8 cellular contexts compared by ENCODE assay signal in the genomic region with DNA sequence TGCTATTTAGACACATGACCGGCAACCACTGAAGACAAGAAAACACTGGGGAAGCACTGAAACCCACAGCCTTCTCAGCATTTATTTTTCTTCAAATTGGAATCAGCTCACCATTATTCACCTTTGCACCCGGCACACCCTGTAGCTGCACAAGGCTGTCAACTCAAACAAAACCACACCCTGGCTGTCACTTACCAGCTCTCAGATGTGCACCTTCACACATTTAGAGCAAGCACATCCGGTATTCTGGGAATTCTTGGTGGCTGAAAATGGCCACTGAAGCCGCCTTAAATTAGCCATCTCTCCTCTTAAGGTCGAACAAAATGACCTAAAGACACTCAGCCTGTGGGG. TPM values are rescaled to one million over a fixed set of nuclear protein-coding genes. Genes with fewer than 3 reads are reported as not detected.
A peak's percentile ranks its signal among the peaks of the same experiment; 100 is the strongest.
DNase-seq lines count a peak whose midpoint lies in the region; ATAC-seq, FAIRE-seq and TF ChIP-seq lines count a peak whose summit lies in the region.

No MANE protein-coding gene starts in this region.

- no peaks in the 10 kb centered on the region; the same call in 1 of the 2 replicates for H4K20me1 ChIP-seq in K562 (replicated peaks; ENCODE audit: control insufficient read depth, insufficient read depth, low read length)

- peak; percentile 2; the same call in 1 of the 2 replicates for TF ChIP-seq EP300 in K562 (IDR thresholded peaks at IDR 0.05; ENCODE audit: low read length)
- TF ChIP-seq EP300 in tibial nerve (IDR thresholded peaks at IDR 0.05): no peak

- TF ChIP-seq CTCF in GM10248 (IDR thresholded peaks at IDR 0.05; ENCODE audit: control extremely low read depth, extremely low read depth, low read depth, missing control alignments): no peak
- no peak for TF ChIP-seq CTCF in K562 (IDR thresholded peaks at IDR 0.05 in 2 of 3, conservative IDR thresholded peaks at IDR 0.05 in 1 of 3; ENCODE audit: insufficient read depth in 2 of 3, low read depth in 1 of 3, low read length in 3 of 3)
- TF ChIP-seq CTCF in tibial nerve (IDR thresholded peaks at IDR 0.05): no peak

- peak overlapping the region; percentile 82 for H3K4me2 ChIP-seq in K562 (ENCODE audit: insufficient read depth, low read length)

- H3K36me3 ChIP-seq in NT2/D1 (ENCODE audit: insufficient read depth, insufficient read length, low read length) (no peaks in the 10 kb centered on the region), K562 (ENCODE audit: control insufficient read depth, insufficient read depth, low read length) (no peaks in the 10 kb centered on the region), mucosa of stomach (ENCODE audit: control insufficient read depth, insufficient read depth, low read length) (no peaks in the 10 kb centered on the region), tibial nerve (no peaks in the 10 kb centered on the region)

- no peak for TF ChIP-seq RAD21 in K562 (CRISPR knock-in tag; conservative IDR thresholded peaks at IDR 0.05 in 1 of 2, IDR thresholded peaks at IDR 0.05 in 1 of 2)

- POLR2A ChIA-PET in GM10248 (lab: Yijun Ruan, JAX): interaction anchor here (1.0 kb wide), 1 partner anchor 9 kb away, joined by 4 read pairs; no protein-coding TSS in a partner anchor
- POLR2A ChIA-PET in K562 (lab: Yijun Ruan, JAX): interaction anchor here (0.6 to 1.7 kb wide), 4 partner anchors 10 to 127 kb away, joined by 3 to 18 read pairs (median 4); no protein-coding TSS in a partner anchor

- FAIRE-seq in K562 (lab: Jason Lieb, UNC): no peak

- CTCF ChIA-PET in GM10248 (lab: Yijun Ruan, JAX): interaction anchor here (0.6 to 6.2 kb wide), 8 partner anchors 8 to 192 kb away, joined by 3 to 34 read pairs (median 6); partner anchors contain the start of genes HAUS3, MXD4 and POLN
- CTCF ChIA-PET in K562 (lab: Yijun Ruan, JAX; ENCODE audit: low intra/inter-chr PET ratio): no interaction called here

- DNase-seq in GM10248 (ENCODE audit: extremely low spot score) (peak; percentile 56), NT2/D1 (ENCODE audit: low read depth, low spot score) (no peak), K562 (ENCODE audit: extremely low read depth in 1 of 4, low spot score in 3 of 4) (peak in 2 of 4 experiments; percentile 66 to 83), tibial nerve (ENCODE audit: low spot score in 2 of 2) (no peak), hippocampal formation (lab: John Stamatoyannopoulos, UW) (no peak), ureter (ENCODE audit: low spot score) (no peak)

- peaks cover 12% of the 10 kb centered on the region for H3K4me1 ChIP-seq in NT2/D1 (ENCODE audit: insufficient read depth, insufficient read length)
- H3K4me1 ChIP-seq in K562 (replicated peaks in 1 of 2; ENCODE audit: control insufficient read depth in 2 of 2, insufficient read depth in 2 of 2, low read length in 2 of 2): peaks cover 60 to 72% of the 10 kb centered on the region in 2 experiments
- peaks cover 47% of the 10 kb centered on the region for H3K4me1 ChIP-seq in mucosa of stomach (ENCODE audit: control insufficient read depth, insufficient read depth, low read length)
- H3K4me1 ChIP-seq in tibial nerve: peaks cover 0 to 71% (median 32%) of the 10 kb centered on the region in 4 donors

- TSS peak; percentile 23 for BruUV-seq in K562 (replicated peaks; lab: Mats Ljungman, UMichigan)

- peak overlapping the region; percentile 19 for H3K4me3 ChIP-seq in NT2/D1 (ENCODE audit: insufficient read length, low read depth)
- H3K4me3 ChIP-seq in K562: peak overlapping the region; percentile 37; the same call in 1 of the 2 replicates
- peak overlapping the region; percentile 32 for H3K4me3 ChIP-seq in mucosa of stomach (ENCODE audit: low read length)
- peak overlapping the region in 3 of 4 donors; percentile 12 to 29 (median 29) for H3K4me3 ChIP-seq in tibial nerve

- H2AFZ ChIP-seq in K562 (ENCODE audit: low read depth, low read length): peak overlapping the region; percentile 74

- intact Hi-C loops in K562 (cut with micrococcal nuclease): loop anchor here (10.0 kb wide), 1 partner anchor 168 kb away; the partner anchor contains the start of genes HAUS3 and POLN

- H3K9me1 ChIP-seq in K562 (ENCODE audit: control insufficient read depth, insufficient read depth, low read length): no peaks in the 10 kb centered on the region

- in situ Hi-C loops in K562 (cut with MboI): no loop called here

- peaks cover 69% of the 10 kb centered on the region for H3K27me3 ChIP-seq in NT2/D1 (ENCODE audit: insufficient read depth, insufficient read length)
- no peaks in the 10 kb centered on the region for H3K27me3 ChIP-seq in K562 (ENCODE audit: control insufficient read depth in 2 of 2, insufficient read depth in 2 of 2, low read length in 2 of 2)
- peaks cover 10% of the 10 kb centered on the region for H3K27me3 ChIP-seq in mucosa of stomach (ENCODE audit: control insufficient read depth, insufficient read depth, low read length)
- H3K27me3 ChIP-seq in tibial nerve: peaks cover 0 to 12% of the 10 kb centered on the region in 2 donors

- WGBS in K562 (ENCODE audit: insufficient coverage, low coverage, missing lambda C conversion rate): 5% methylated on average over 5 of the region's 5 CpGs
- 26 to 43% methylated on average over 5 of the region's 5 CpGs for WGBS in tibial nerve, 2 donors

- ATAC-seq in GM21786 (IDR thresholded peaks at IDR 0.05; ENCODE audit: unreplicated experiment) (peak; percentile 35), K562 (peak; percentile 7)

- H3K9ac ChIP-seq in NT2/D1 (ENCODE audit: insufficient read length, low read depth) (peak overlapping the region; percentile 52), K562 (ENCODE audit: insufficient read depth in 1 of 2, low read depth in 2 of 2, low read length in 2 of 2) (peak overlapping the region; percentile 69 to 86; a peak in 3 of 4 replicates), mucosa of stomach (ENCODE audit: low read length) (peak overlapping the region; percentile 50)

- H3K27ac ChIP-seq in K562 (ENCODE audit: extremely low read depth, low read depth, low read length): peak overlapping the region; percentile 84
- peak overlapping the region in 3 of 4 donors; percentile 29 to 73 (median 66) for H3K27ac ChIP-seq in tibial nerve

- TF ChIP-seq POLR2A in K562 (conservative IDR thresholded peaks at IDR 0.05) (no peak), tibial nerve (IDR thresholded peaks at IDR 0.05) (no peak)

- H3K9me3 ChIP-seq in NT2/D1 (ENCODE audit: insufficient read depth, low read length) (no peaks in the 10 kb centered on the region), K562 (replicated peaks; ENCODE audit: control insufficient read depth, insufficient read depth, low read depth, low read length) (no peaks in the 10 kb centered on the region), mucosa of stomach (ENCODE audit: control insufficient read depth, low read length) (no peaks in the 10 kb centered on the region), tibial nerve (no peaks in the 10 kb centered on the region)

- H3K79me2 ChIP-seq in K562 (ENCODE audit: control insufficient read depth, insufficient read depth, low read length): peaks cover 96% of the 10 kb centered on the region

RNA-seq across cellular contexts. Expression of gene ZFYVE28, which starts 5.9 kb away (rescaled TPM):
- total RNA-seq in K562 (2011; cell fraction: chromatin; rRNA removed; ENCODE audit: low replicate concordance): 99.5 and 128 TPM in 2 replicates
- 69.4 and 77.0 TPM in 2 replicates for total RNA-seq in K562 (2011; cell fraction: nucleolus; rRNA removed)
- 69.0 and 126 TPM in 2 replicates for total RNA-seq in K562 (2011; cell fraction: nucleoplasm; rRNA removed)
- total RNA-seq in K562 (2014; rRNA removed): 11.9 and 15.6 TPM in 2 replicates
- total RNA-seq in K562 (2014; rRNA removed; fragmentation: Illumina TruSeq; extraction: Trizol): 5.0 and 6.1 TPM in 2 replicates
- 10.7 and 11.0 TPM in 2 replicates for total RNA-seq in K562 (2015; rRNA removed; fragmentation: Illumina TruSeq; extraction: Trizol)
- total RNA-seq in K562 (2021): 24.8 and 25.1 TPM in 2 replicates
- 8.2 and 13.7 TPM in 2 replicates for polyA plus RNA-seq in K562 (2011; rRNA removed)
- 10.1 and 10.3 TPM in 2 replicates for polyA plus RNA-seq in K562 (2011; cell fraction: cytosol; rRNA removed)
- polyA plus RNA-seq in K562 (2011; cell fraction: nucleus; rRNA removed): 85.0 and 102 TPM in 2 replicates
- 15.0 and 16.5 TPM in 2 replicates for polyA plus RNA-seq in K562 (2012)
- 8.9 and 10.3 TPM in 2 replicates for polyA plus RNA-seq in K562 (2014; fragmentation: Illumina TruSeq; extraction: Trizol)
- 1 to 10 TPM; 1.3 to 2.1 TPM for polyA plus RNA-seq in K562 (2014; fragmentation: Nextera tagmentation; extraction: Ambion mirVana)
- 16.2 and 20.0 TPM in 2 replicates for polyA plus RNA-seq in K562 (2014; rRNA removed)
- 10.9 and 12.1 TPM in 2 replicates for polyA minus RNA-seq in K562 (2011; rRNA and poly(A)+ RNA removed)
- 7.9 and 11.7 TPM in 2 replicates for polyA minus RNA-seq in K562 (2011; cell fraction: cytosol; rRNA and poly(A)+ RNA removed)
- polyA minus RNA-seq in K562 (2011; cell fraction: nucleus; rRNA and poly(A)+ RNA removed): 20.1 and 25.1 TPM in 2 replicates
- total RNA-seq in tibial nerve: 10 to 100 TPM; 16.2 to 44.4 (median 26.5) TPM
- total RNA-seq in ureter: 19.8 TPM

RNA-seq across cellular contexts. Expression of gene CFAP99, which starts 6.2 kb away (rescaled TPM):
- 0.37 TPM in 1 of 2 replicates, not detected in the other for total RNA-seq in K562 (2011; cell fraction: chromatin; rRNA removed; ENCODE audit: low replicate concordance)
- 0.17 TPM in 1 of 2 replicates, not detected in the other for total RNA-seq in K562 (2011; cell fraction: nucleolus; rRNA removed)
- 0.66 TPM in 1 of 2 replicates, not detected in the other for total RNA-seq in K562 (2011; cell fraction: nucleoplasm; rRNA removed)
- total RNA-seq in K562 (2014; rRNA removed) (0.12 TPM in 1 of 2 replicates, not detected in the other), K562 (2014; rRNA removed; fragmentation: Illumina TruSeq; extraction: Trizol) (not detected in 2 replicates), K562 (2015; rRNA removed; fragmentation: Illumina TruSeq; extraction: Trizol) (not detected in 2 replicates), K562 (2021) (0.18 and 0.22 TPM in 2 replicates), tibial nerve (not detected), ureter (not detected)
- polyA plus RNA-seq in K562 (2011; rRNA removed) (0.07 and 0.12 TPM in 2 replicates), K562 (2014; fragmentation: Illumina TruSeq; extraction: Trizol) (0.09 and 0.17 TPM in 2 replicates), K562 (2014; fragmentation: Nextera tagmentation; extraction: Ambion mirVana) (not detected), K562 (2014; rRNA removed) (not detected in 2 replicates)
- 0.07 and 0.12 TPM in 2 replicates for polyA plus RNA-seq in K562 (2011; cell fraction: cytosol; rRNA removed)
- polyA plus RNA-seq in K562 (2011; cell fraction: nucleus; rRNA removed): 0.11 and 0.24 TPM in 2 replicates
- 0.23 and 0.32 TPM in 2 replicates for polyA plus RNA-seq in K562 (2012)
- not detected in 2 replicates for polyA minus RNA-seq in K562 (2011; rRNA and poly(A)+ RNA removed)
- not detected in 2 replicates for polyA minus RNA-seq in K562 (2011; cell fraction: cytosol; rRNA and poly(A)+ RNA removed)
- not detected in 2 replicates for polyA minus RNA-seq in K562 (2011; cell fraction: nucleus; rRNA and poly(A)+ RNA removed)

RNA-seq across cellular contexts. Expression of gene RNF4, which starts 56.4 kb away (rescaled TPM):
- total RNA-seq in K562 (2011; cell fraction: chromatin; rRNA removed; ENCODE audit: low replicate concordance): 223 and 256 TPM in 2 replicates
- 134 and 146 TPM in 2 replicates for total RNA-seq in K562 (2011; cell fraction: nucleolus; rRNA removed)
- 170 and 171 TPM in 2 replicates for total RNA-seq in K562 (2011; cell fraction: nucleoplasm; rRNA removed)
- 32.1 and 35.5 TPM in 2 replicates for total RNA-seq in K562 (2014; rRNA removed)
- 38.0 and 40.9 TPM in 2 replicates for total RNA-seq in K562 (2014; rRNA removed; fragmentation: Illumina TruSeq; extraction: Trizol)
- 46.0 and 47.1 TPM in 2 replicates for total RNA-seq in K562 (2015; rRNA removed; fragmentation: Illumina TruSeq; extraction: Trizol)
- 43.5 and 49.1 TPM in 2 replicates for total RNA-seq in K562 (2021)
- 51.5 and 54.7 TPM in 2 replicates for polyA plus RNA-seq in K562 (2011; rRNA removed)
- polyA plus RNA-seq in K562 (2011; cell fraction: cytosol; rRNA removed): 44.6 and 45.9 TPM in 2 replicates
- polyA plus RNA-seq in K562 (2011; cell fraction: nucleus; rRNA removed): 74.6 and 75.8 TPM in 2 replicates
- polyA plus RNA-seq in K562 (2012): 34.3 and 38.0 TPM in 2 replicates
- polyA plus RNA-seq in K562 (2014; fragmentation: Illumina TruSeq; extraction: Trizol): 40.4 and 44.8 TPM in 2 replicates
- polyA plus RNA-seq in K562 (2014; fragmentation: Nextera tagmentation; extraction: Ambion mirVana): 10 to 100 TPM; 19.2 to 59.3 TPM
- polyA plus RNA-seq in K562 (2014; rRNA removed): 32.6 and 35.2 TPM in 2 replicates
- 56.5 and 61.8 TPM in 2 replicates for polyA minus RNA-seq in K562 (2011; rRNA and poly(A)+ RNA removed)
- polyA minus RNA-seq in K562 (2011; cell fraction: cytosol; rRNA and poly(A)+ RNA removed): 35.3 and 43.3 TPM in 2 replicates
- polyA minus RNA-seq in K562 (2011; cell fraction: nucleus; rRNA and poly(A)+ RNA removed): 68.3 and 94.6 TPM in 2 replicates
- total RNA-seq in tibial nerve: 10 to 100 TPM; 33.0 to 67.7 (median 49.3) TPM
- total RNA-seq in ureter: 76.9 TPM
